17 cellular contexts compared by ENCODE assay signal in the genomic region with DNA sequence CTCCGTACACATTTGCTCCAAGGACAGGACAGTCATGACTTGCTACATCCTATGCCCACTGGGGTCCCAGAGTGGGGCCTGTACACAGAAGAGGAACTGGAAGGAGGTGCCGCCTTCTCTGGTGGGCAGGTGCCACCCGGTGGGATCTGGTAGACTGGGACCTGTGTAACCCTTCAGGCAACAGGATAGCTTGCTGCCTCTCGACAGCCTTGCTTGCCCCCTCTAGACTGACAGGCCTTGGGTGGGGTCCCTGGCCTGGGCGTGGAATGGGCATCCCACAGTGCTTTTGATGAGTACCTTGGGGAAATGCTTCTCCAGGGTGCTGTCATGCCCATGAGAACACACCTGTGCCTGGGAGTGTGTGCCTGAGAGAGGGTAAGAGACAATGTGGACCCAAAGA. TPM values are rescaled to one million over a fixed set of nuclear protein-coding genes. Genes with fewer than 3 reads are reported as not detected.
DNase-seq lines count a peak whose midpoint lies in the region; ATAC-seq, FAIRE-seq and TF ChIP-seq lines count a peak whose summit lies in the region.
"Had no signal": no experiment of that assay in that cellular context is flagged by ENCODE, and none has a peak within 500 bp of the region (broad histone marks: within the 10 kb centered on the region; RNA-seq: fewer than 3 reads in every experiment).

No MANE protein-coding gene starts in this region.

- DNase-seq in D341Med (ENCODE audit: low spot score) (peak; percentile 18), GM12891 (ENCODE audit: insufficient read length, low spot score) (no peak), iPS-NIHi11 (ENCODE audit: low spot score) (peak; percentile 3), sciatic nerve (ENCODE audit: low spot score) (peak; percentile 26), HK-2 (ENCODE audit: unreplicated experiment) (no peak), WTC11 (ENCODE audit: low spot score) (no peak), NCI-H82 (lab: John Stamatoyannopoulos, UW) (no peak)
- DNase-seq: COR-L47, EL, NCI-H1048, NCI-H1436 treated with DMSO at 0.1 percent for 48 hours, NCI-H2081, NCI-H510A, NCI-H774, PC-9 had no signal

- H3K27me3 Mint-ChIP-seq in WTC11 (ENCODE audit: low read depth) = no peaks in the 10 kb centered on the region; the same call in 1 of the 2 replicates

- no peak for ATAC-seq in sciatic nerve
- ATAC-seq in WTC11 = no peak

- intact Hi-C loops in sciatic nerve (cut with DNase I) = no loop called here

- TF ChIP-seq CTCF in WTC11 (IDR thresholded peaks at IDR 0.05) = no peak

- H3K4me1 Mint-ChIP-seq in WTC11 = no peaks in the 10 kb centered on the region; the same call in 1 of the 2 replicates

- POLR2A ChIA-PET in WTC11 (lab: Charles Lee) = no interaction called here

- no peak overlapping the region for H3K27ac Mint-ChIP-seq in WTC11

- no peak for TF ChIP-seq POLR2A in GM12891 (IDR thresholded peaks at IDR 0.05; ENCODE audit: low read depth, low read length)

- no peak overlapping the region for H3K4me3 Mint-ChIP-seq in WTC11

- CTCF ChIA-PET in WTC11 (lab: Charles Lee) = no interaction called here

- H3K36me3 Mint-ChIP-seq in WTC11 = peaks cover 7% of the 10 kb centered on the region

- peaks cover 10% of the 10 kb centered on the region for H3K9me3 Mint-ChIP-seq in WTC11

- FAIRE-seq in GM12891 (lab: Jason Lieb, UNC) = no peak
- FAIRE-seq: H54 had no signal

TF ChIP-seq in GM12891, 5 proteins besides CTCF, POLR2A, EP300 and RAD21:
- TF ChIP-seq SPI1 (IDR thresholded peaks at IDR 0.05; ENCODE audit: low read depth, low read length) = 0 out of 2 replicates have a peak, but pooled peaks have one; percentile 7
- no peak for TF ChIP-seq POLR2AphosphoS5 (IDR thresholded peaks at IDR 0.05; ENCODE audit: low read depth, low read length)

TF ChIP-seq in WTC11, 78 proteins besides CTCF, POLR2A, EP300 and RAD21:
- TF ChIP-seq ZNF396 (CRISPR knock-in tag; IDR thresholded peaks at IDR 0.05; ENCODE audit: borderline replicate concordance) (no peak), ETV6 (CRISPR knock-in tag; IDR thresholded peaks at IDR 0.05) (no peak), NR3C1 (CRISPR knock-in tag; conservative IDR thresholded peaks at IDR 0.05; ENCODE audit: low read depth) (no peak), TCF7 (CRISPR knock-in tag; IDR thresholded peaks at IDR 0.05; ENCODE audit: low read depth) (no peak), ZNF317 (CRISPR knock-in tag; IDR thresholded peaks at IDR 0.05; ENCODE audit: borderline replicate concordance, low read depth) (no peak), NFYB (CRISPR knock-in tag; conservative IDR thresholded peaks at IDR 0.05; ENCODE audit: low read depth) (no peak)
- TF ChIP-seq, protein P1, sequence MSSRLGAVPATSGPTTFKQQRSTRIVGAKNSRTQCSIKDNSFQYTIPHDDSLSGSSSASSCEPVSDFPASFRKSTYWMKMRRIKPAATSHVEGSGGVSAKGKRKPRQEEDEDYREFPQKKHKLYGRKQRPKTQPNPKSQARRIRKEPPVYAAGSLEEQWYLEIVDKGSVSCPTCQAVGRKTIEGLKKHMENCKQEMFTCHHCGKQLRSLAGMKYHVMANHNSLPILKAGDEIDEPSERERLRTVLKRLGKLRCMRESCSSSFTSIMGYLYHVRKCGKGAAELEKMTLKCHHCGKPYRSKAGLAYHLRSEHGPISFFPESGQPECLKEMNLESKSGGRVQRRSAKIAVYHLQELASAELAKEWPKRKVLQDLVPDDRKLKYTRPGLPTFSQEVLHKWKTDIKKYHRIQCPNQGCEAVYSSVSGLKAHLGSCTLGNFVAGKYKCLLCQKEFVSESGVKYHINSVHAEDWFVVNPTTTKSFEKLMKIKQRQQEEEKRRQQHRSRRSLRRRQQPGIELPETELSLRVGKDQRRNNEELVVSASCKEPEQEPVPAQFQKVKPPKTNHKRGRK (CRISPR knock-in tag; IDR thresholded peaks at IDR 0.05; ENCODE audit: borderline replicate concordance) = no peak
- TF ChIP-seq, protein P2, sequence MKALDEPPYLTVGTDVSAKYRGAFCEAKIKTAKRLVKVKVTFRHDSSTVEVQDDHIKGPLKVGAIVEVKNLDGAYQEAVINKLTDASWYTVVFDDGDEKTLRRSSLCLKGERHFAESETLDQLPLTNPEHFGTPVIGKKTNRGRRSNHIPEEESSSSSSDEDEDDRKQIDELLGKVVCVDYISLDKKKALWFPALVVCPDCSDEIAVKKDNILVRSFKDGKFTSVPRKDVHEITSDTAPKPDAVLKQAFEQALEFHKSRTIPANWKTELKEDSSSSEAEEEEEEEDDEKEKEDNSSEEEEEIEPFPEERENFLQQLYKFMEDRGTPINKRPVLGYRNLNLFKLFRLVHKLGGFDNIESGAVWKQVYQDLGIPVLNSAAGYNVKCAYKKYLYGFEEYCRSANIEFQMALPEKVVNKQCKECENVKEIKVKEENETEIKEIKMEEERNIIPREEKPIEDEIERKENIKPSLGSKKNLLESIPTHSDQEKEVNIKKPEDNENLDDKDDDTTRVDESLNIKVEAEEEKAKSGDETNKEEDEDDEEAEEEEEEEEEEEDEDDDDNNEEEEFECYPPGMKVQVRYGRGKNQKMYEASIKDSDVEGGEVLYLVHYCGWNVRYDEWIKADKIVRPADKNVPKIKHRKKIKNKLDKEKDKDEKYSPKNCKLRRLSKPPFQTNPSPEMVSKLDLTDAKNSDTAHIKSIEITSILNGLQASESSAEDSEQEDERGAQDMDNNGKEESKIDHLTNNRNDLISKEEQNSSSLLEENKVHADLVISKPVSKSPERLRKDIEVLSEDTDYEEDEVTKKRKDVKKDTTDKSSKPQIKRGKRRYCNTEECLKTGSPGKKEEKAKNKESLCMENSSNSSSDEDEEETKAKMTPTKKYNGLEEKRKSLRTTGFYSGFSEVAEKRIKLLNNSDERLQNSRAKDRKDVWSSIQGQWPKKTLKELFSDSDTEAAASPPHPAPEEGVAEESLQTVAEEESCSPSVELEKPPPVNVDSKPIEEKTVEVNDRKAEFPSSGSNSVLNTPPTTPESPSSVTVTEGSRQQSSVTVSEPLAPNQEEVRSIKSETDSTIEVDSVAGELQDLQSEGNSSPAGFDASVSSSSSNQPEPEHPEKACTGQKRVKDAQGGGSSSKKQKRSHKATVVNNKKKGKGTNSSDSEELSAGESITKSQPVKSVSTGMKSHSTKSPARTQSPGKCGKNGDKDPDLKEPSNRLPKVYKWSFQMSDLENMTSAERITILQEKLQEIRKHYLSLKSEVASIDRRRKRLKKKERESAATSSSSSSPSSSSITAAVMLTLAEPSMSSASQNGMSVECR (CRISPR knock-in tag; IDR thresholded peaks at IDR 0.05; ENCODE audit: borderline replicate concordance) = no peak

RNA-seq across cellular contexts. Expression of a gene that starts 15.8 kb away (rescaled TPM):
- 0.15 TPM for polyA plus RNA-seq in GM12891 (2012; ENCODE audit: low read depth, missing spikeins)
- 56.6 TPM for total RNA-seq in sciatic nerve
- total RNA-seq in WTC11 (2021) = 9.6 to 10.5 TPM (median 9.7 TPM) in 3 replicates

RNA-seq across cellular contexts. Expression of a gene that starts 49.6 kb away (rescaled TPM):
- polyA plus RNA-seq in GM12891 (2012; ENCODE audit: low read depth, missing spikeins) = not detected
- total RNA-seq in sciatic nerve = 1.5 TPM
- total RNA-seq in WTC11 (2021) = 0.18 to 0.55 TPM (median 0.46 TPM) in 3 replicates
- total RNA-seq: MCF 10A, PC-9 had no signal

Comparison
In these comparisons a context has a peak if more than half of its experiments do, and no peak if none do; other contexts are left out.
1. DNase-seq: peak in D341Med (single experiment), iPS-NIHi11 (single experiment) and sciatic nerve (single experiment); none in GM12891 (single experiment), HK-2 (single experiment), WTC11 (single experiment) and NCI-H82 (single experiment).